22 cellular contexts compared by ENCODE assay signal in the genomic region with DNA sequence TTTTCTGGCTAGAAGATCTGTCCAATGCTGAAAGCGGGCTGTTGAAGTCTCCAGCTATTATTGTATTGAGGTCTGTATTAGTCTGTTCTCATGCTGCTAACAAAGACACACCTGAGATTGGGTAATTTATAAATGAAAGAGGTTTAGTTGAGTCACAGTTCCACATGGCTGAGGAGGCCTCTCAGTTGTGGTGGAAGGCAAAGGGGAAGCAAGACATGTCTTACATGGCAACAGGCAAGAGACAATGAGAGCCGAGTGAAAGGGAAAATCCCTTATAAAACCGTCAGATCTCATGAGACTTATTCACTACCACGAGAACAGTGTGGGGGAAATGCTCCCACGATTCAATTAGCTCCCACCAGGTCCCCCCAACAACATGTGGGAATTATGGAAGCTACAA.
DNase-seq lines count a peak whose midpoint lies in the region; ATAC-seq lines count a peak whose summit lies in the region.
"Had no signal": no experiment of that assay in that cellular context is flagged by ENCODE, and none has a peak within 500 bp of the region (broad histone marks: within the 10 kb centered on the region; RNA-seq: fewer than 3 reads in every experiment).

No MANE protein-coding gene starts in this region.

- no peak overlapping the region for H3K4me3 Mint-ChIP-seq in stimulated activated effector memory CD8-positive, alpha-beta T cell treated with anti-CD3 and anti-CD28 coated beads, Interleukin-12 subunit alpha, Interleukin-12 subunit beta, amount 100 ng/mL, for 72 hours
- H3K4me3 Mint-ChIP-seq: CD4-positive, CD25-positive, alpha-beta regulatory T cell; GM23338 had no signal

- no peak overlapping the region for H3K27ac Mint-ChIP-seq in stimulated activated effector memory CD8-positive, alpha-beta T cell treated with anti-CD3 and anti-CD28 coated beads, Interleukin-12 subunit alpha, Interleukin-12 subunit beta, amount 100 ng/mL, for 72 hours
- H3K27ac Mint-ChIP-seq: CD4-positive, CD25-positive, alpha-beta regulatory T cell; GM23338 had no signal

- DNase-seq in stimulated activated CD4-positive, alpha-beta T cell treated with anti-CD3 and anti-CD28 coated beads, Interleukin-15, amount 100 ng/mL, for 24 hours, result peak; percentile 1
- DNase-seq in stimulated activated CD4-positive, alpha-beta T cell treated with anti-CD3 and anti-CD28 coated beads, Interleukin-2, amount 100 ng/mL, for 24 hours, result no peak
- DNase-seq in SKM-1 (lab: John Stamatoyannopoulos, UW; ENCODE audit: unreplicated experiment), result no peak
- no peak for DNase-seq in stimulated activated effector memory CD8-positive, alpha-beta T cell treated with anti-CD3 and anti-CD28 coated beads, Interleukin-12 subunit alpha, Interleukin-12 subunit beta, amount 100 ng/mL, for 72 hours (ENCODE audit: low spot score in 2 of 2)
- DNase-seq: AML-193; CD4-positive, CD25-positive, alpha-beta regulatory T cell; DMS53; IMR-90; MV-4-11; NCI-H1417 treated with DMSO at 0.1 percent for 48 hours; NCI-H2081 treated with DMSO at 0.1 percent for 48 hours; NCI-H226; NCI-H526; NK-92 treated with Interleukin-12 subunit alpha and Interleukin-12 subunit beta, amount 100 ng/mL, for 24 hours; OCI-M1; RPMI8226; SJCRH30; SW 1271 had no signal

- peak; percentile 44 for ATAC-seq in GM21390 (IDR thresholded peaks at IDR 0.05; ENCODE audit: unreplicated experiment)
- ATAC-seq in HG03432 (IDR thresholded peaks at IDR 0.05; ENCODE audit: unreplicated experiment), result peak; percentile 73
- ATAC-seq in GM21737 (IDR thresholded peaks at IDR 0.05; ENCODE audit: unreplicated experiment), result no peak
- no peak for ATAC-seq in stimulated activated effector memory CD8-positive, alpha-beta T cell treated with anti-CD3 and anti-CD28 coated beads, Interleukin-12 subunit alpha, Interleukin-12 subunit beta, amount 100 ng/mL, for 72 hours
- ATAC-seq: GM23338 had no signal

- H3K9me3 Mint-ChIP-seq in stimulated activated effector memory CD8-positive, alpha-beta T cell treated with anti-CD3 and anti-CD28 coated beads, Interleukin-12 subunit alpha, Interleukin-12 subunit beta, amount 100 ng/mL, for 72 hours, result peaks cover 21% of the 10 kb centered on the region

- no peaks in the 10 kb centered on the region for H3K4me1 Mint-ChIP-seq in stimulated activated effector memory CD8-positive, alpha-beta T cell treated with anti-CD3 and anti-CD28 coated beads, Interleukin-12 subunit alpha, Interleukin-12 subunit beta, amount 100 ng/mL, for 72 hours
- H3K4me1 Mint-ChIP-seq: GM23338 had no signal

- H3K36me3 Mint-ChIP-seq in stimulated activated effector memory CD8-positive, alpha-beta T cell treated with anti-CD3 and anti-CD28 coated beads, Interleukin-12 subunit alpha, Interleukin-12 subunit beta, amount 100 ng/mL, for 72 hours, result no peaks in the 10 kb centered on the region
- H3K36me3 Mint-ChIP-seq: CD4-positive, CD25-positive, alpha-beta regulatory T cell had no signal

Comparison
In these comparisons a context has a peak if more than half of its experiments do, and no peak if none do; other contexts are left out.
1. ATAC-seq: peak in GM21390 (single experiment) and HG03432 (single experiment); none in GM21737 (single experiment) and stimulated activated effector memory CD8-positive, alpha-beta T cell treated with anti-CD3 and anti-CD28 coated beads, Interleukin-12 subunit alpha, Interleukin-12 subunit beta, amount 100 ng/mL, for 72 hours (single experiment).